In the genomic region with DNA sequence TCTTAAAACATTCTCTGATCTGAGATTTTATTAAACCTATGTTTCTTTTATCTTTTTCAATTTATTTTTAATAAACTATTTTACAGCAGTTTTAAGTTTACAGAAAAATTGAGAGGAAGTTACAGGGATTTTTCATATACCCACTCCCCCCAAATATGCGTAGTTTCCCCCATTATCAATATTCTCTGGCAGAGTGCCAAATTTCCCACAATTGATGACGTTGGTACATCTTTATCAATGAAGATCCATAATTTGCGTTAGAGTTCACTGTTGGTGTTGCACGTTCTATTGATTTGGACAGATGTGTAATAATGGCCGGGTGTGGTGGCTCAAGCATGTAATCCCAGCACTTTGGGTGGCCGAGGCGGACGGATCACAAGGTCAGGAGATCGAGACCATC, we compare ENCODE assay signal across 11 cellular contexts.
"Had no signal": no experiment of that assay in that cellular context is flagged by ENCODE, and none has a peak within 500 bp of the region (broad histone marks: within the 10 kb centered on the region; RNA-seq: fewer than 3 reads in every experiment).

No MANE protein-coding gene starts in this region.

- FAIRE-seq: H1, H54 had no signal

- H3K4me1 ChIP-seq: HAP-1 had no signal

- H3K4me2 ChIP-seq: GM23338 had no signal

- H3K9ac ChIP-seq: GM23248 had no signal

- DNase-seq: GM23248, GOT3, H7, H9, HCEC 1CT, HFFc6 had no signal

- H3K27ac ChIP-seq: GM23248 had no signal

- ATAC-seq: GM23338, HCT116 had no signal

- H3K4me3 ChIP-seq: GM23248, GM23338, HAP-1 had no signal

- H3K36me3 ChIP-seq: HAP-1 had no signal

- H2AFZ ChIP-seq: GM23248, GM23338 had no signal
